ENCODE assay signal across 8 cellular contexts in the genomic region with DNA sequence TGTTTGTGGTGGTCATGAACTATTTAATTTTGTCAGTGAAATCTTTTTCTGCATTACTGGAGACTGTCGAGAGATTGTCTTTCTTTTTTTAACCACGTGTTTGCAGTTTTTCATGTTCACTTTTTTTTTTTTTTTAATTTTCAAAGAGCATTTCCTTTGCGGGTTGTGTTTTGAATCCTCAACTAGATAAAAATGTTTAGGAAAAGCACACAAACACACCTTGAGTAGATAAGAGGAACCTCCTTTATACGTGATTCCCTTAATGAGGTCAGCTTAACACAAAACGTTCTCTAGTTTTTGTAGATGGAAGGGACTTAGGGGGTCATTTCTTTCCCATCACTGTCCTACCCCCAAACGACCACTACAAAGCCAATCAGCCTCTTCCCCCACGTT. TPM values are rescaled to one million over a fixed set of nuclear protein-coding genes. Genes with fewer than 3 reads are reported as not detected.
DNase-seq lines count a peak whose midpoint lies in the region; ATAC-seq and TF ChIP-seq lines count a peak whose summit lies in the region.

No MANE protein-coding gene starts in this region.

- H3K23ac ChIP-seq in trophoblast cell (ENCODE audit: low read length) = no peak overlapping the region

- H3K79me2 ChIP-seq in PC-3 (ENCODE audit: low read length) = peaks cover 77% of the 10 kb centered on the region
- H3K79me2 ChIP-seq in trophoblast cell (ENCODE audit: control insufficient read depth, insufficient read depth, low read length, poor library complexity) = peaks cover 16% of the 10 kb centered on the region

- DNase-seq in GM06990 (ENCODE audit: extremely low read depth, insufficient read length) (no peak), PC-3 (no peak), epithelial cell of proximal tubule (ENCODE audit: low read depth) (no peak), trophoblast cell (no peak), hypothalamus (lab: John Stamatoyannopoulos, UW) (no peak)
- DNase-seq in activated CD8-positive, alpha-beta memory T cell treated with anti-CD3 and anti-CD28 coated beads, Interleukin-2, amount 50 U/mL, for 48 hours = no peak

- H4K8ac ChIP-seq in trophoblast cell (ENCODE audit: low read depth, low read length) = no peak overlapping the region

- 0 out of 2 replicates have a peak overlapping the region, but pooled peaks have one; percentile 53 for H2AFZ ChIP-seq in PC-3 (ENCODE audit: low read length)
- H2AFZ ChIP-seq in trophoblast cell (ENCODE audit: insufficient read depth, low read length, poor library complexity) = no peak overlapping the region

- intact Hi-C loops in PC-3 (cut with micrococcal nuclease) = loop anchor here (5.0 kb wide), 1 partner anchor 73 kb away; a partner anchor contains a TSS

- peaks cover 15% of the 10 kb centered on the region for H3K4me1 ChIP-seq in PC-3 (ENCODE audit: insufficient read depth, low read length)
- H3K4me1 ChIP-seq in trophoblast cell (ENCODE audit: control insufficient read depth in 1 of 2, insufficient read depth in 2 of 2, low read length in 2 of 2) = peaks cover 5 to 10% of the 10 kb centered on the region in 2 experiments

- CTCF ChIA-PET in PC-3 (lab: Charles Lee) = no interaction called here

- H3K27ac ChIP-seq in PC-3 (ENCODE audit: low read length) (no peak overlapping the region), trophoblast cell (ENCODE audit: low read depth, low read length) (no peak overlapping the region)

- no peaks in the 10 kb centered on the region for H3K9me2 ChIP-seq in PC-3 (replicated peaks; ENCODE audit: low read length)

- H4K12ac ChIP-seq in trophoblast cell (ENCODE audit: low read depth, low read length) = no peak overlapping the region

- H4K20me1 ChIP-seq in PC-3 (ENCODE audit: low read length) = peaks cover 10% of the 10 kb centered on the region; the same call in 1 of the 2 replicates

- H3K14ac ChIP-seq in trophoblast cell (ENCODE audit: low read length) = no peak overlapping the region

- WGBS in trophoblast cell (ENCODE audit: extremely low coverage, insufficient coverage, insufficient read length) = no CpG with 5 or more reads among the region's 7 CpGs

- peaks cover 13% of the 10 kb centered on the region for H3K79me1 ChIP-seq in trophoblast cell (ENCODE audit: low read length)

- H3K4ac ChIP-seq in trophoblast cell (ENCODE audit: low read depth, low read length) = peak overlapping the region; percentile 96

- no peak overlapping the region for H2BK120ac ChIP-seq in trophoblast cell (ENCODE audit: insufficient read depth, low read length, poor library complexity)

- H3K4me3 ChIP-seq in GM06990 (replicated peaks; ENCODE audit: low read depth, low read length) = peak overlapping the region; percentile 90
- peak overlapping the region; percentile 86 for H3K4me3 ChIP-seq in PC-3 (ENCODE audit: low read length)
- peak overlapping the region; percentile 95 for H3K4me3 ChIP-seq in epithelial cell of proximal tubule (ENCODE audit: low read depth, low read length)
- H3K4me3 ChIP-seq in trophoblast cell (ENCODE audit: low read depth, low read length) = no peak overlapping the region

- H2BK5ac ChIP-seq in trophoblast cell (ENCODE audit: low read depth, low read length, poor library complexity) = no peak overlapping the region

- no peak overlapping the region for H4K91ac ChIP-seq in trophoblast cell (ENCODE audit: low read depth, low read length)

- no peaks in the 10 kb centered on the region for H3K9me3 ChIP-seq in PC-3 (ENCODE audit: low read length)
- H3K9me3 ChIP-seq in trophoblast cell (ENCODE audit: insufficient read depth, low read depth, low read length) = peaks cover 2% of the 10 kb centered on the region

- H3F3A ChIP-seq in PC-3 (ENCODE audit: low read length, unreplicated experiment) = no peaks in the 10 kb centered on the region

- H3K4me2 ChIP-seq in PC-3 (ENCODE audit: low read length) = peak overlapping the region; percentile 94
- peak overlapping the region; percentile 81 for H3K4me2 ChIP-seq in trophoblast cell (ENCODE audit: low read length)

- POLR2A ChIA-PET in PC-3 (lab: Charles Lee; ENCODE audit: unreplicated experiment) = no interaction called here

- H3K9ac ChIP-seq in PC-3 (ENCODE audit: low read length) (peak overlapping the region; percentile 90), trophoblast cell (ENCODE audit: low read length) (no peak overlapping the region)

- TF ChIP-seq CTCF in GM06990 (IDR thresholded peaks at IDR 0.05; ENCODE audit: insufficient read depth, low read length, poor library complexity, severe bottlenecking) = no peak
- no peak for TF ChIP-seq CTCF in PC-3 (conservative IDR thresholded peaks at IDR 0.05; ENCODE audit: low read depth, low read length)
- TF ChIP-seq CTCF in epithelial cell of proximal tubule (conservative IDR thresholded peaks at IDR 0.05; ENCODE audit: low read depth, low read length) = no peak

- no peak overlapping the region for H3K18ac ChIP-seq in trophoblast cell (ENCODE audit: low read length)

- H3K36me3 ChIP-seq in GM06990 (ENCODE audit: control insufficient read depth, insufficient read depth, low read length) (no peaks in the 10 kb centered on the region; the same call in 1 of the 2 replicates), PC-3 (ENCODE audit: low read depth, low read length) (no peaks in the 10 kb centered on the region), trophoblast cell (ENCODE audit: control insufficient read depth in 1 of 2, insufficient read depth in 2 of 2, low read length in 2 of 2) (peaks cover 0 to 1% of the 10 kb centered on the region in 2 experiments)

- no peak overlapping the region for H2BK12ac ChIP-seq in trophoblast cell (ENCODE audit: low read length)

- H3K27me3 ChIP-seq in GM06990 (replicated peaks; ENCODE audit: control insufficient read depth, insufficient read depth, low read length) (no peaks in the 10 kb centered on the region), PC-3 (ENCODE audit: low read length) (no peaks in the 10 kb centered on the region), trophoblast cell (ENCODE audit: insufficient read depth, low read length) (no peaks in the 10 kb centered on the region)

- ATAC-seq in PC-3 = no peak
- ATAC-seq in GM18511 (IDR thresholded peaks at IDR 0.05; ENCODE audit: unreplicated experiment) = no peak
- no peak for ATAC-seq in GM18909 (IDR thresholded peaks at IDR 0.05; ENCODE audit: poor library complexity, unreplicated experiment)

- BruUV-seq in PC-3 (replicated peaks; lab: Mats Ljungman, UMichigan) = no TSS peak

- no peak overlapping the region for H2AK5ac ChIP-seq in trophoblast cell (ENCODE audit: low read length)

RNA-seq across cellular contexts. Expression of a gene that starts 1.1 kb away (rescaled TPM):
- total RNA-seq in PC-3 (2014; rRNA removed) (6.4 and 6.9 TPM in 2 replicates), epithelial cell of proximal tubule (16.5 and 26.8 TPM in 2 replicates)
- 23.7 and 26.0 TPM in 2 replicates for polyA plus RNA-seq in trophoblast cell (2013)

RNA-seq across cellular contexts. Expression of a gene that starts 41.7 kb away (rescaled TPM):
- total RNA-seq in PC-3 (2014; rRNA removed) (17.5 and 18.1 TPM in 2 replicates), epithelial cell of proximal tubule (10.7 and 17.7 TPM in 2 replicates)
- polyA plus RNA-seq in trophoblast cell (2013) = 20.9 and 21.3 TPM in 2 replicates

RNA-seq across cellular contexts. Expression of a gene that starts 41.7 kb away (rescaled TPM):
- total RNA-seq in PC-3 (2014; rRNA removed) (8.2 and 10.7 TPM in 2 replicates), epithelial cell of proximal tubule (12.1 and 13.2 TPM in 2 replicates)
- 11.5 and 12.0 TPM in 2 replicates for polyA plus RNA-seq in trophoblast cell (2013)

RNA-seq across cellular contexts. Expression of a gene that starts 42.0 kb away (rescaled TPM):
- total RNA-seq in PC-3 (2014; rRNA removed) (1.2 TPM in 1 of 2 replicates, not detected in the other), epithelial cell of proximal tubule (0.29 TPM in 1 of 2 replicates, not detected in the other)
- 0.86 and 1.1 TPM in 2 replicates for polyA plus RNA-seq in trophoblast cell (2013)
